In the genomic region with DNA sequence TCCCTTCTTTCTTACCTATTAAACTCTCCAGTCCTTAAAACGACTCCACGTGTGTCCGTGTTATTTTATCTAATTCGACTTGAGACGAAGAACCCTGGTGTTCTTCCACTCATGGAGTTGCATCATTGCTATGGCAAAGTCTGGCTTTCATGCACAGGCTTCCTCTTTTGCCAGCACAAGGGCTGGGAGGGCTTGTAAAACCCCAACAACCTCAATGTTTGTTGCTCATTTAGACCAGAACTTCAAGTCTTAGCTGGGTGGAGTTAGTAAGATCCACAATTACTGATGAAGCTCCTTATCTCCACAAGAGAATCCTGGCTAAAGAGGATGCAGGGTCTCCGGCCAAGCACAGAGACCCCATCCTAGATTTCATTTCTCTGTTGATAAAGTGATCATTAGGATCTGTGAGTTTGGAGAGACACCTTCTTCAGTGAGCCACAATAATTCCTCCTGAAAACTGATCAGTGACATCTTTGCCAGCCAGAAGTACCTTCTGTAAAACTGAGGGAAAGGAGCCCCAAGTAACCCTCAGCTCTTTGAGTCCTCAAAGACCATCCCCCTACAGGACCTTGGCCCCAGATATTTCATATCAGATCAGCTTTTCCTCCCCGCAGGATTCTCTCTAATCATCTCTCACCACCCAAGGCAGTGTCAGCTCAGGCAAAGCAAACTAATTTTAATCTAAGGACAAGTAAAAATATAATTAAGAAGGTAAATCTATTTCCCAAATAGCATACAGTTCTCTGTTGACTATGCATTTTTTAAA, we compare ENCODE assay signal across 12 cellular contexts.
DNase-seq lines count a peak whose midpoint lies in the region; ATAC-seq, FAIRE-seq and TF ChIP-seq lines count a peak whose summit lies in the region.
"Had no signal": no experiment of that assay in that cellular context is flagged by ENCODE, and none has a peak within 500 bp of the region (broad histone marks: within the 10 kb centered on the region; RNA-seq: fewer than 3 reads in every experiment).

No MANE protein-coding gene starts in this region.

- SMC1A ChIA-PET in GM12878 (lab: Charles Lee; ENCODE audit: uncharacterized antibody, unreplicated experiment) = no interaction called here

- H3K27me3 ChIP-seq in GM12878 (replicated peaks in 1 of 2; ENCODE audit: control insufficient read depth in 2 of 2, insufficient read depth in 2 of 2, low read length in 1 of 2) (peaks cover 2 to 6% of the 10 kb centered on the region in 2 experiments; a peak in 1 of 4 replicates), trophoblast cell (ENCODE audit: insufficient read depth, low read length) (no peaks in the 10 kb centered on the region)
- H3K27me3 ChIP-seq: colonic mucosa, upper lobe of right lung had no signal

- POLR2A ChIA-PET in GM12878 (lab: Charles Lee) = no interaction called here

- H3K4me1 ChIP-seq in GM12878 (ENCODE audit: control insufficient read depth, insufficient read depth, low read length) = no peaks in the 10 kb centered on the region
- peaks cover 0 to 3% of the 10 kb centered on the region in 2 experiments for H3K4me1 ChIP-seq in trophoblast cell (ENCODE audit: control insufficient read depth in 1 of 2, insufficient read depth in 2 of 2, low read length in 2 of 2)
- H3K4me1 ChIP-seq in kidney (ENCODE audit: control insufficient read depth in 1 of 2, insufficient read depth in 1 of 2, low read depth in 1 of 2, low read length in 2 of 2) = no peaks in the 10 kb centered on the region
- H3K4me1 ChIP-seq: colonic mucosa, upper lobe of right lung had no signal

- RAD21 ChIA-PET in GM12878 (lab: Charles Lee; ENCODE audit: unreplicated experiment) = no interaction called here

- peak overlapping the region; percentile 99 for H3K27ac Mint-ChIP-seq in activated naive CD4-positive, alpha-beta T cell treated with anti-CD3 and anti-CD28 coated beads, Interleukin-2, amount 10 ng/mL, durations not matched to agents 7 days and 5 days
- H3K27ac Mint-ChIP-seq in stimulated activated naive CD8-positive, alpha-beta T cell treated with anti-CD3 and anti-CD28 coated beads, Interleukin-15, amount 100 ng/mL, for 72 hours = peak overlapping the region; percentile 90 to 98

- no peak overlapping the region for H3K4me3 ChIP-seq in GM12878
- no peak overlapping the region for H3K4me3 ChIP-seq in trophoblast cell (ENCODE audit: low read depth, low read length)
- H3K4me3 ChIP-seq in kidney (ENCODE audit: low read length in 2 of 2) = no peak overlapping the region
- H3K4me3 ChIP-seq: colonic mucosa, upper lobe of right lung had no signal

- H4K12ac ChIP-seq in trophoblast cell (ENCODE audit: low read depth, low read length) = no peak overlapping the region

- H3K36me3 Mint-ChIP-seq in activated naive CD4-positive, alpha-beta T cell treated with anti-CD3 and anti-CD28 coated beads, Interleukin-2, amount 10 ng/mL, durations not matched to agents 7 days and 5 days = peaks cover 32% of the 10 kb centered on the region

- ATAC-seq in GM12878 (no peak), GM18858 (IDR thresholded peaks at IDR 0.05; ENCODE audit: unreplicated experiment) (no peak)
- no peak for ATAC-seq in stimulated activated naive CD8-positive, alpha-beta T cell treated with anti-CD3 and anti-CD28 coated beads, Interleukin-15, amount 100 ng/mL, for 72 hours
- ATAC-seq: esophagus mucosa had no signal

- H2AK5ac ChIP-seq in trophoblast cell (ENCODE audit: low read length) = no peak overlapping the region

- 40% methylated on average over 7 of the region's 7 CpGs for WGBS in GM12878 (ENCODE audit: insufficient coverage, insufficient replicate concordance, low lambda C conversion rate, missing lambda C conversion rate)
- WGBS in trophoblast cell (ENCODE audit: extremely low coverage, insufficient coverage, insufficient read length) = no CpG with 5 or more reads among the region's 7 CpGs

- TF ChIP-seq RAD21 in GM12878 (IDR thresholded peaks at IDR 0.05; ENCODE audit: insufficient read depth, low read depth, low read length) = no peak

- H3K18ac ChIP-seq in trophoblast cell (ENCODE audit: low read length) = no peak overlapping the region

- intact Hi-C loops in GM12878 (cut with micrococcal nuclease; ENCODE audit: unreplicated experiment) (no loop called here), kidney (cut with DNase I) (no loop called here)

- no peak overlapping the region for H4K91ac ChIP-seq in trophoblast cell (ENCODE audit: low read depth, low read length)

- H3K79me2 ChIP-seq in GM12878 (ENCODE audit: control insufficient read depth, insufficient read depth, low read length) (no peaks in the 10 kb centered on the region), trophoblast cell (ENCODE audit: control insufficient read depth, insufficient read depth, low read length, poor library complexity) (no peaks in the 10 kb centered on the region)

- no peaks in the 10 kb centered on the region for H3K79me1 ChIP-seq in trophoblast cell (ENCODE audit: low read length)

- no peak overlapping the region for H3K4ac ChIP-seq in trophoblast cell (ENCODE audit: low read depth, low read length)

- no peaks in the 10 kb centered on the region for H3K9me3 ChIP-seq in GM12878 (replicated peaks; ENCODE audit: control insufficient read depth, insufficient read depth, low read length)
- no peaks in the 10 kb centered on the region for H3K9me3 ChIP-seq in trophoblast cell (ENCODE audit: insufficient read depth, low read depth, low read length)
- H3K9me3 ChIP-seq in kidney (ENCODE audit: control insufficient read depth in 1 of 2, low read length in 2 of 2) = no peaks in the 10 kb centered on the region
- H3K9me3 ChIP-seq: colonic mucosa, upper lobe of right lung had no signal

- H4K8ac ChIP-seq in trophoblast cell (ENCODE audit: low read depth, low read length) = no peak overlapping the region

- H3K9me3 Mint-ChIP-seq in activated naive CD4-positive, alpha-beta T cell treated with anti-CD3 and anti-CD28 coated beads, Interleukin-2, amount 10 ng/mL, durations not matched to agents 7 days and 5 days = peaks cover 4% of the 10 kb centered on the region
- peaks cover 0 to 8% of the 10 kb centered on the region in 2 donors for H3K9me3 Mint-ChIP-seq in stimulated activated naive CD8-positive, alpha-beta T cell treated with anti-CD3 and anti-CD28 coated beads, Interleukin-15, amount 100 ng/mL, for 72 hours

- H3K14ac ChIP-seq in trophoblast cell (ENCODE audit: low read length) = no peak overlapping the region

- H3K27ac ChIP-seq in GM12878 (ENCODE audit: control insufficient read depth, insufficient read depth) = no peak overlapping the region
- no peak overlapping the region for H3K27ac ChIP-seq in trophoblast cell (ENCODE audit: low read depth, low read length)
- H3K27ac ChIP-seq in kidney (ENCODE audit: low read depth in 2 of 2, low read length in 2 of 2) = no peak overlapping the region
- H3K27ac ChIP-seq: colonic mucosa, upper lobe of right lung had no signal

- H3K4me2 ChIP-seq in GM12878 (ENCODE audit: control insufficient read depth, insufficient read depth) (no peak overlapping the region), trophoblast cell (ENCODE audit: low read length) (no peak overlapping the region)

- no peak overlapping the region for H3K9ac ChIP-seq in GM12878 (ENCODE audit: control insufficient read depth, insufficient read depth, low read length)
- H3K9ac ChIP-seq in trophoblast cell (ENCODE audit: low read length) = no peak overlapping the region
- no peak overlapping the region for H3K9ac ChIP-seq in kidney (ENCODE audit: low read length in 2 of 2)

- BruUV-seq in GM12878 (replicated peaks; lab: Mats Ljungman, UMichigan) = no TSS peak

- H3K4me1 Mint-ChIP-seq in activated naive CD4-positive, alpha-beta T cell treated with anti-CD3 and anti-CD28 coated beads, Interleukin-2, amount 10 ng/mL, durations not matched to agents 7 days and 5 days = peaks cover 79% of the 10 kb centered on the region
- peaks cover 65% of the 10 kb centered on the region for H3K4me1 Mint-ChIP-seq in stimulated activated naive CD8-positive, alpha-beta T cell treated with anti-CD3 and anti-CD28 coated beads, Interleukin-15, amount 100 ng/mL, for 72 hours

- DNase-seq in activated naive CD4-positive, alpha-beta T cell treated with anti-CD3 and anti-CD28 coated beads, Interleukin-2, amount 10 ng/mL, durations not matched to agents 7 days and 5 days = no peak
- DNase-seq in activated naive CD4-positive, alpha-beta T cell treated with Interleukin-2 at 50 U/mL for 16 hours = no peak
- DNase-seq in NOMO-1 treated with DMSO at 0.1 percent for 48 hours (lab: John Stamatoyannopoulos, UW; ENCODE audit: unreplicated experiment) = peak; percentile 21
- DNase-seq in GM12878 (ENCODE audit: low read depth, low spot score) = no peak
- DNase-seq in stimulated activated naive CD8-positive, alpha-beta T cell treated with anti-CD3 and anti-CD28 coated beads, Interleukin-15, amount 100 ng/mL, for 72 hours = no peak
- no peak for DNase-seq in trophoblast cell
- DNase-seq in kidney = no peak
- DNase-seq: head of caudate nucleus, upper lobe of right lung had no signal

- no peak overlapping the region for H2BK12ac ChIP-seq in trophoblast cell (ENCODE audit: low read length)

- H2AFZ ChIP-seq in GM12878 (ENCODE audit: control insufficient read depth, low read depth, low read length) = no peak overlapping the region
- H2AFZ ChIP-seq in trophoblast cell (ENCODE audit: insufficient read depth, low read length, poor library complexity) = no peak overlapping the region

- no peak for TF ChIP-seq POLR2A in GM12878 (IDR thresholded peaks at IDR 0.05; ENCODE audit: low read depth, low read length)

- no peak for TF ChIP-seq EP300 in GM12878 (IDR thresholded peaks at IDR 0.05; ENCODE audit: borderline replicate concordance in 1 of 2, control insufficient read depth in 1 of 2, low read depth in 2 of 2, low read length in 2 of 2)

- H2BK5ac ChIP-seq in trophoblast cell (ENCODE audit: low read depth, low read length, poor library complexity) = no peak overlapping the region

- no peaks in the 10 kb centered on the region for H4K20me1 ChIP-seq in GM12878 (ENCODE audit: control insufficient read depth, insufficient read depth)

- no peaks in the 10 kb centered on the region for H3K27me3 Mint-ChIP-seq in activated naive CD4-positive, alpha-beta T cell treated with anti-CD3 and anti-CD28 coated beads, Interleukin-2, amount 10 ng/mL, durations not matched to agents 7 days and 5 days
- H3K27me3 Mint-ChIP-seq in stimulated activated naive CD8-positive, alpha-beta T cell treated with anti-CD3 and anti-CD28 coated beads, Interleukin-15, amount 100 ng/mL, for 72 hours = no peaks in the 10 kb centered on the region

- CTCF ChIA-PET in activated naive CD4-positive, alpha-beta T cell treated with anti-CD3 and anti-CD28 coated beads, Interleukin-2, amount 10 ng/mL, durations not matched to agents 7 days and 5 days (lab: Charles Lee) = interaction anchor here (0.8 to 1.9 kb wide), 12 partner anchors 9 to 104 kb away, joined by 3 to 11 read pairs (median 6); no protein-coding TSS in a partner anchor
- CTCF ChIA-PET in GM12878 (lab: Yijun Ruan, JAX) = interaction anchor here (1.4 kb wide), 1 partner anchor 31 kb away, joined by 3 read pairs; no protein-coding TSS in a partner anchor

- TF ChIP-seq CTCF in GM12878 (IDR thresholded peaks at IDR 0.05 in 2 of 3, conservative IDR thresholded peaks at IDR 0.05 in 1 of 3; ENCODE audit: control insufficient read depth in 2 of 3, extremely low read depth in 1 of 3, insufficient read depth in 1 of 3, low read depth in 3 of 3, low read length in 3 of 3) = no peak
- no peak for TF ChIP-seq CTCF in kidney (IDR thresholded peaks at IDR 0.05; ENCODE audit: borderline replicate concordance, extremely low read depth, insufficient read depth)

- FAIRE-seq in GM12878 (lab: Jason Lieb, UNC) (no peak), kidney (lab: Jason Lieb, UNC) (no peak)

- H3K23ac ChIP-seq in trophoblast cell (ENCODE audit: low read length) = no peak overlapping the region

- peak overlapping the region; percentile 42 for H3K4me3 Mint-ChIP-seq in activated naive CD4-positive, alpha-beta T cell treated with anti-CD3 and anti-CD28 coated beads, Interleukin-2, amount 10 ng/mL, durations not matched to agents 7 days and 5 days
- H3K4me3 Mint-ChIP-seq in stimulated activated naive CD8-positive, alpha-beta T cell treated with anti-CD3 and anti-CD28 coated beads, Interleukin-15, amount 100 ng/mL, for 72 hours = peak overlapping the region; percentile 70 to 79

- in situ Hi-C loops in GM12878 (cut with MboI) = no loop called here

- no peaks in the 10 kb centered on the region for H3K36me3 ChIP-seq in GM12878 (ENCODE audit: control insufficient read depth in 2 of 2, insufficient read depth in 2 of 2, low read length in 1 of 2)
- H3K36me3 ChIP-seq in trophoblast cell (ENCODE audit: control insufficient read depth in 1 of 2, insufficient read depth in 2 of 2, low read length in 2 of 2) = no peaks in the 10 kb centered on the region
- no peaks in the 10 kb centered on the region for H3K36me3 ChIP-seq in kidney (ENCODE audit: control insufficient read depth in 1 of 2, insufficient read depth in 2 of 2, low read length in 2 of 2)
- H3K36me3 ChIP-seq: colonic mucosa, upper lobe of right lung had no signal

- H2BK120ac ChIP-seq in trophoblast cell (ENCODE audit: insufficient read depth, low read length, poor library complexity) = no peak overlapping the region
